In the genomic region with DNA sequence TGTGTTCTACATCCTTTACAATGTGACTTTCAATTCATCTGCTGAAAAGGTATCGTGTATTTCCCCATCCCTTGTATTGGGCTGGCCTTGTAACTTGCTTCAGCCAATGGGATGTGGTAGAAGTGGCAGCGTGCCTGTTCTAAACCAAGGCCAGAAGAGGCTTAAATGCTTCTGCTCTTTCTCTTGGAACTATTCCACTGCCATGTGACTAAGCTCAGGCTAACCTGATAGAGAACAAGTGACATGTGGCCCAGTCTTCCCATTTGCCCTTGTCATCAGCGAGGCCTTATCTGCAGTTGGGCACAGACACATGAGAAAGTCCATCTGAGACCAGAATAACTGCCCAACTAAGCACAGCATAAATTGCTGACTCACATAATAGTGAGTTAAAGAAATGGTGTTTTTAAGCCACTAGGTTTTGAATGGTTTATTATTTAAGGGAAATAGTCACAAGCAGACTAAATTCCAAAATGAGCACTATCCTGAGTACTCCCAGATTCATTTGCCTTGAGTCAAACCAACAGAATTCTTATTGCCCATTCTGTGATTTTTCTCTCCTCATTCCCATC, we compare ENCODE assay signal across 1 cellular context.
TF ChIP-seq lines count a peak whose summit lies in the region.

No MANE protein-coding gene starts in this region.

TF ChIP-seq in GM12878, 131 proteins besides CTCF, POLR2A, EP300 and RAD21:
- no peak for TF ChIP-seq MEF2A (IDR thresholded peaks at IDR 0.05; ENCODE audit: insufficient read depth, low read depth, low read length)
